ENCODE assay signal across 37 cellular contexts in genomic region chr7:147207988-147208387, GRCh38.
"Had no signal": no experiment of that assay in that cellular context is flagged by ENCODE, and none has a peak within 500 bp of the region (broad histone marks: within the 10 kb centered on the region; RNA-seq: fewer than 3 reads in every experiment).

No MANE protein-coding gene starts in this region.

- H3K9me3 ChIP-seq: MG63 had no signal

- H3K27me3 ChIP-seq: brain microvascular endothelial cell, MG63 had no signal

- H3K27ac Mint-ChIP-seq: activated CD4-positive, alpha-beta memory T cell treated with anti-CD3 and anti-CD28 coated beads, Interleukin-2, amount 10 ng/mL, durations not matched to agents 7 days and 5 days; activated CD8-positive, alpha-beta memory T cell treated with anti-CD3 and anti-CD28 coated beads, Interleukin-2, amount 10 ng/mL, durations not matched to agents 7 days and 5 days; activated naive CD8-positive, alpha-beta T cell treated with anti-CD3 and anti-CD28 coated beads for 36 hours; activated T-cell treated with anti-CD3 and anti-CD28 coated beads, Interleukin-2, amount 50 U/mL, for 72 hours; activated T-helper 17 cell treated with anti-CD3 and anti-CD28 coated beads, Interleukin-2, amount 50 U/mL, for 72 hours had no signal

- H3K27ac ChIP-seq: brain microvascular endothelial cell, PC-9, RWPE1, VCaP had no signal

- H3K4me3 ChIP-seq: MG63, PC-9 had no signal

- H3K27me3 Mint-ChIP-seq: activated CD4-positive, alpha-beta memory T cell treated with anti-CD3 and anti-CD28 coated beads, Interleukin-2, amount 10 ng/mL, durations not matched to agents 7 days and 5 days; activated CD8-positive, alpha-beta memory T cell treated with anti-CD3 and anti-CD28 coated beads, Interleukin-2, amount 10 ng/mL, durations not matched to agents 7 days and 5 days; activated naive CD8-positive, alpha-beta T cell treated with anti-CD3 and anti-CD28 coated beads for 36 hours; activated T-helper 17 cell treated with anti-CD3 and anti-CD28 coated beads, Interleukin-2, amount 50 U/mL, for 72 hours had no signal

- H3K4me3 Mint-ChIP-seq: activated CD4-positive, alpha-beta memory T cell treated with anti-CD3 and anti-CD28 coated beads, Interleukin-2, amount 10 ng/mL, durations not matched to agents 7 days and 5 days; activated CD8-positive, alpha-beta memory T cell treated with anti-CD3 and anti-CD28 coated beads, Interleukin-2, amount 10 ng/mL, durations not matched to agents 7 days and 5 days; activated naive CD8-positive, alpha-beta T cell treated with anti-CD3 and anti-CD28 coated beads for 36 hours; activated T-cell treated with anti-CD3 and anti-CD28 coated beads, Interleukin-2, amount 50 U/mL, for 72 hours; activated T-helper 17 cell treated with anti-CD3 and anti-CD28 coated beads, Interleukin-2, amount 50 U/mL, for 72 hours had no signal

- H3K4me1 Mint-ChIP-seq: activated CD4-positive, alpha-beta memory T cell treated with anti-CD3 and anti-CD28 coated beads, Interleukin-2, amount 10 ng/mL, durations not matched to agents 7 days and 5 days; activated CD8-positive, alpha-beta memory T cell treated with anti-CD3 and anti-CD28 coated beads, Interleukin-2, amount 10 ng/mL, durations not matched to agents 7 days and 5 days; activated naive CD8-positive, alpha-beta T cell treated with anti-CD3 and anti-CD28 coated beads for 36 hours; activated T-helper 17 cell treated with anti-CD3 and anti-CD28 coated beads, Interleukin-2, amount 50 U/mL, for 72 hours had no signal

- DNase-seq: activated CD4-positive, alpha-beta memory T cell treated with anti-CD3 and anti-CD28 coated beads, Interleukin-2, amount 10 ng/mL, durations not matched to agents 7 days and 5 days; activated CD4-positive, alpha-beta T cell treated with anti-CD3 and anti-CD28 coated beads for 1 hour; activated CD4-positive, alpha-beta T cell treated with anti-CD3 and anti-CD28 coated beads for 48 hours; activated CD4-positive, CD25-positive, alpha-beta regulatory T cell; activated CD8-positive, alpha-beta memory T cell treated with anti-CD3 and anti-CD28 coated beads for 24 hours; activated CD8-positive, alpha-beta memory T cell treated with anti-CD3 and anti-CD28 coated beads, Interleukin-2, amount 10 ng/mL, durations not matched to agents 7 days and 5 days; activated CD8-positive, alpha-beta memory T cell treated with anti-CD3 and anti-CD28 coated beads, Interleukin-2, amount 50 U/mL, for 48 hours; activated effector memory CD4-positive, alpha-beta T cell treated with anti-CD3 and anti-CD28 coated beads, Interleukin-2, amount 50 U/mL, for 16 hours; activated naive CD4-positive, alpha-beta T cell; activated naive CD4-positive, alpha-beta T cell treated with anti-CD3 and anti-CD28 coated beads, Interleukin-2, amount 50 U/mL, for 16 hours; activated naive CD8-positive, alpha-beta T cell treated with anti-CD3 and anti-CD28 coated beads for 36 hours; activated T-cell treated with anti-CD3 and anti-CD28 coated beads, Interleukin-2, amount 50 U/mL, for 72 hours; amniotic stem cell; aorta; brain microvascular endothelial cell; central memory CD4-positive, alpha-beta T cell; Karpas-422; MG63; NCI-H1048; NCI-H1105 treated with DMSO at 0.1 percent for 48 hours; NCI-H1694; NCI-H1930; NCI-H2081 treated with DMSO at 0.1 percent for 48 hours; NCI-H226; NCI-H446 treated with DMSO at 0.1 percent for 48 hours; NCI-H524; PC-9; SIG-M5; SW 1271; T-helper 1 cell; T-helper 2 cell; T-helper 9 cell had no signal

- H2AFZ ChIP-seq: PC-9 had no signal

- H3K4me2 ChIP-seq: PC-9 had no signal

- ATAC-seq: activated CD8-positive, alpha-beta memory T cell treated with anti-CD3 and anti-CD28 coated beads, Interleukin-2, amount 10 ng/mL, durations not matched to agents 7 days and 5 days; activated T-cell treated with anti-CD3 and anti-CD28 coated beads, Interleukin-2, amount 50 U/mL, for 72 hours; activated T-helper 17 cell treated with anti-CD3 and anti-CD28 coated beads, Interleukin-2, amount 50 U/mL, for 72 hours; Right ventricle myocardium inferior; SK-N-SH treated with all-trans-retinoic acid at 6 μM for 48 hours had no signal

- H3K36me3 Mint-ChIP-seq: activated CD8-positive, alpha-beta memory T cell treated with anti-CD3 and anti-CD28 coated beads, Interleukin-2, amount 10 ng/mL, durations not matched to agents 7 days and 5 days; activated naive CD8-positive, alpha-beta T cell treated with anti-CD3 and anti-CD28 coated beads for 36 hours had no signal

- H3K36me3 ChIP-seq: brain microvascular endothelial cell, MG63 had no signal
